Comparison of ENCODE assay signal across 1 cellular context in the genomic region with DNA sequence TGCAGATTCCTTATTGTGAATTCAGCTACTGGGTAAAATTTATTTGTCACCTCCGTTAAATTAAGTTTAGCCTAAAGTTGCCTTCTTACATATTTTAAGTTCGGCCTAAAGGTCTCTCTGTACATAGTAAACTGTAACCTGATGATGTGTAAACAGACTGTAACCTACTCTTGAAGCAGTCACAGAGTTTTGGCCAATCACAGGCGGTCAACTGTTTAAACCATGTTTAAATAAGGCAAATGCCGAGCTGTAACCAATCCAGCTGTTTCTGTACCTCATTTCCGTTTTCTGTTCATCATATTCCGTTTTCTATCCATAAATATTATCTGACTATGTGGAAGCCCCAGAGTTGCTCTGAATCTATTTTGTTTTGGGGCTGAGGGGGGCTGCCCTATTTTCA.
TF ChIP-seq lines count a peak whose summit lies in the region.

No MANE protein-coding gene starts in this region.

TF ChIP-seq in GM12878, 131 proteins besides CTCF, POLR2A, EP300 and RAD21 (continued from another document):
- TF ChIP-seq RCOR1 (conservative IDR thresholded peaks at IDR 0.05; ENCODE audit: low read depth, low read length) (no peak), NRF1 (conservative IDR thresholded peaks at IDR 0.05; ENCODE audit: low read depth, low read length) (no peak)
